In genomic region chr1:155092641-155093040, GRCh38 we compare ENCODE assay signal across 24 cellular contexts. TPM values are rescaled to one million over a fixed set of nuclear protein-coding genes. Genes with fewer than 3 reads are reported as not detected.
A peak's percentile ranks its signal among the peaks of the same experiment; 100 is the strongest.
DNase-seq lines count a peak whose midpoint lies in the region; ATAC-seq and TF ChIP-seq lines count a peak whose summit lies in the region.
"Had no signal": no experiment of that assay in that cellular context is flagged by ENCODE, and none has a peak within 500 bp of the region (broad histone marks: within the 10 kb centered on the region; RNA-seq: fewer than 3 reads in every experiment).

No MANE protein-coding gene starts in this region.

- H3K27me3 ChIP-seq in BLaER1 treated with 17β-estradiol and CSF1 and Interleukin-3, amounts not matched to agents 10 nM and 100 nM: no peaks in the 10 kb centered on the region
- H3K27me3 ChIP-seq in lower lobe of right lung (ENCODE audit: low read depth): no peaks in the 10 kb centered on the region
- H3K27me3 ChIP-seq: SJCRH30 had no signal

- no peaks in the 10 kb centered on the region for H3K9me3 ChIP-seq in BLaER1 treated with 17β-estradiol and CSF1 and Interleukin-3, amounts not matched to agents 10 nM and 100 nM (replicated peaks in 1 of 11)
- H3K9me3 ChIP-seq in T-helper 17 cell (ENCODE audit: control insufficient read depth, low read length, poor library complexity, severe bottlenecking) (no peaks in the 10 kb centered on the region), lower lobe of right lung (no peaks in the 10 kb centered on the region)
- H3K9me3 ChIP-seq: SJCRH30 had no signal

- no peak overlapping the region for H3K9ac ChIP-seq in BLaER1 treated with 17β-estradiol and CSF1 and Interleukin-3, amounts not matched to agents 10 nM and 100 nM

- H3K4me1 ChIP-seq in BLaER1 treated with 17β-estradiol and CSF1 and Interleukin-3, amounts not matched to agents 10 nM and 100 nM: peaks cover 10 to 51% (median 45%) of the 10 kb centered on the region in 10 experiments
- H3K4me1 ChIP-seq in lower lobe of right lung: peaks cover 22% of the 10 kb centered on the region

- H3K9me3 Mint-ChIP-seq in mesothelial cell of epicardium: no peaks in the 10 kb centered on the region
- H3K9me3 Mint-ChIP-seq in stimulated activated effector memory CD8-positive, alpha-beta T cell treated with anti-CD3 and anti-CD28 coated beads, Interleukin-12 subunit alpha, Interleukin-12 subunit beta, amount 100 ng/mL, for 72 hours: no peaks in the 10 kb centered on the region
- H3K9me3 Mint-ChIP-seq: CD4-positive, alpha-beta memory T cell had no signal

- no peak for TF ChIP-seq CTCF in mesothelial cell of epicardium (IDR thresholded peaks at IDR 0.05; ENCODE audit: unreplicated experiment)
- no peak for TF ChIP-seq CTCF in lower lobe of right lung (IDR thresholded peaks at IDR 0.05)

- intact Hi-C loops in lower lobe of right lung (cut with DNase I): loop anchor here (5.0 kb wide), 1 partner anchor 75 kb away; no protein-coding TSS in a partner anchor

- no peaks in the 10 kb centered on the region for H3K36me3 ChIP-seq in BLaER1 treated with 17β-estradiol and CSF1 and Interleukin-3, amounts not matched to agents 10 nM and 100 nM
- no peaks in the 10 kb centered on the region for H3K36me3 ChIP-seq in lower lobe of right lung
- H3K36me3 ChIP-seq: SJCRH30 had no signal

- no peak overlapping the region for H3K27ac ChIP-seq in BLaER1 treated with 17β-estradiol and CSF1 and Interleukin-3, amounts not matched to agents 10 nM and 100 nM
- H3K27ac ChIP-seq in lower lobe of right lung: no peak overlapping the region
- H3K27ac ChIP-seq: SJCRH30 had no signal

- H3K4me2 ChIP-seq in BLaER1 treated with 17β-estradiol and CSF1 and Interleukin-3, amounts not matched to agents 10 nM and 100 nM: peak overlapping the region in 7 of 11 experiments; percentile 66 to 83 (median 76); a peak in 6 of 22 replicates

- no peaks in the 10 kb centered on the region for H3K36me3 Mint-ChIP-seq in T-helper 17 cell (ENCODE audit: low read depth)
- H3K36me3 Mint-ChIP-seq in mesothelial cell of epicardium: no peaks in the 10 kb centered on the region
- no peaks in the 10 kb centered on the region for H3K36me3 Mint-ChIP-seq in stimulated activated effector memory CD8-positive, alpha-beta T cell treated with anti-CD3 and anti-CD28 coated beads, Interleukin-12 subunit alpha, Interleukin-12 subunit beta, amount 100 ng/mL, for 72 hours
- H3K36me3 Mint-ChIP-seq: CD4-positive, alpha-beta memory T cell had no signal

- peak overlapping the region; percentile 36 for H3K4me3 Mint-ChIP-seq in T-helper 17 cell
- H3K4me3 Mint-ChIP-seq in mesothelial cell of epicardium: no peak overlapping the region
- no peak overlapping the region for H3K4me3 Mint-ChIP-seq in stimulated activated effector memory CD8-positive, alpha-beta T cell treated with anti-CD3 and anti-CD28 coated beads, Interleukin-12 subunit alpha, Interleukin-12 subunit beta, amount 100 ng/mL, for 72 hours
- H3K4me3 Mint-ChIP-seq: CD4-positive, alpha-beta memory T cell had no signal

- DNase-seq in T-helper 17 cell (no peak), mesothelial cell of epicardium (ENCODE audit: low spot score in 2 of 2, unreplicated experiment in 2 of 2) (no peak), lower lobe of right lung (no peak)
- DNase-seq in stimulated activated effector memory CD8-positive, alpha-beta T cell treated with anti-CD3 and anti-CD28 coated beads, Interleukin-12 subunit alpha, Interleukin-12 subunit beta, amount 100 ng/mL, for 72 hours (ENCODE audit: low spot score in 2 of 2): no peak
- DNase-seq in activated CD8-positive, alpha-beta memory T cell treated with anti-CD3 and anti-CD28 coated beads, Interleukin-2, amount 50 U/mL, for 4 hours: no peak
- DNase-seq: C1 segment of cervical spinal cord; CD4-positive, alpha-beta memory T cell; COR-L47; GOT3; HCEC 1CT; KBM-7; MV-4-11; NCI-H1105 treated with DMSO at 0.1 percent for 48 hours; NCI-H146; NCI-H1930; NCI-H2107; NCI-H524; NCI-H82; NK-92 treated with Interleukin-12 subunit alpha and Interleukin-12 subunit beta, amount 100 ng/mL, for 24 hours; PC-3; SJCRH30 had no signal

- peaks cover 10% of the 10 kb centered on the region for H3K4me1 Mint-ChIP-seq in T-helper 17 cell
- peaks cover 33% of the 10 kb centered on the region for H3K4me1 Mint-ChIP-seq in mesothelial cell of epicardium
- H3K4me1 Mint-ChIP-seq in stimulated activated effector memory CD8-positive, alpha-beta T cell treated with anti-CD3 and anti-CD28 coated beads, Interleukin-12 subunit alpha, Interleukin-12 subunit beta, amount 100 ng/mL, for 72 hours: peaks cover 8% of the 10 kb centered on the region

- H3K4me3 ChIP-seq in BLaER1 treated with 17β-estradiol and CSF1 and Interleukin-3, amounts not matched to agents 10 nM and 100 nM: no peak overlapping the region
- no peak overlapping the region for H3K4me3 ChIP-seq in lower lobe of right lung
- H3K4me3 ChIP-seq: SJCRH30 had no signal

- H3K27me3 Mint-ChIP-seq in T-helper 17 cell (peaks cover 8% of the 10 kb centered on the region), mesothelial cell of epicardium (ENCODE audit: low read depth) (no peaks in the 10 kb centered on the region)

- H4K20me1 ChIP-seq in BLaER1 treated with 17β-estradiol and CSF1 and Interleukin-3, amounts not matched to agents 10 nM and 100 nM: no peaks in the 10 kb centered on the region

- H3K27ac Mint-ChIP-seq in T-helper 17 cell (no peak overlapping the region), mesothelial cell of epicardium (peak overlapping the region; percentile 56)
- H3K27ac Mint-ChIP-seq in stimulated activated effector memory CD8-positive, alpha-beta T cell treated with anti-CD3 and anti-CD28 coated beads, Interleukin-12 subunit alpha, Interleukin-12 subunit beta, amount 100 ng/mL, for 72 hours: peak overlapping the region; percentile 50

- ATAC-seq in T-helper 17 cell (no peak), lower lobe of right lung (no peak), HG02798 (IDR thresholded peaks at IDR 0.05; ENCODE audit: poor library complexity, unreplicated experiment) (no peak)
- ATAC-seq in stimulated activated effector memory CD8-positive, alpha-beta T cell treated with anti-CD3 and anti-CD28 coated beads, Interleukin-12 subunit alpha, Interleukin-12 subunit beta, amount 100 ng/mL, for 72 hours: no peak
- ATAC-seq: PC-3, SK-N-SH treated with all-trans-retinoic acid at 6 μM for 48 hours had no signal

RNA-seq across cellular contexts. Expression of gene EFNA3, which starts 14.0 kb away (rescaled TPM):
- total RNA-seq in T-helper 17 cell: 1 to 10 TPM in 1 of 2 donors, under 1 TPM in 1; 0.29 to 1.3 TPM
- 14.6 to 17.8 TPM (median 15.4 TPM) in 3 replicates for total RNA-seq in mesothelial cell of epicardium
- 1.0 TPM for total RNA-seq in lower lobe of right lung

RNA-seq across cellular contexts. Expression of gene EFNA4, which starts 29.1 kb away (rescaled TPM):
- 1 to 10 TPM; 2.6 to 4.9 TPM for total RNA-seq in T-helper 17 cell
- total RNA-seq in mesothelial cell of epicardium: 30.8 to 31.2 TPM (median 30.9 TPM) in 3 replicates
- 7.4 TPM for total RNA-seq in lower lobe of right lung

RNA-seq across cellular contexts. Expression of gene EFNA1, which starts 35.0 kb away (rescaled TPM):
- total RNA-seq in T-helper 17 cell: 1 to 10 TPM in 1 of 2 donors, not detected in 1; 1.0 TPM
- 92.4 to 94.8 TPM (median 93.1 TPM) in 3 replicates for total RNA-seq in mesothelial cell of epicardium
- 144 TPM for total RNA-seq in lower lobe of right lung

RNA-seq across cellular contexts. Expression of gene ADAM15, which starts 41.5 kb away (rescaled TPM):
- total RNA-seq in T-helper 17 cell: 10 to 100 TPM; 30.3 to 33.8 TPM
- total RNA-seq in mesothelial cell of epicardium: 32.7 to 36.1 TPM (median 36.1 TPM) in 3 replicates
- 121 TPM for total RNA-seq in lower lobe of right lung

RNA-seq across cellular contexts. Expression of gene SLC50A1, which starts 43.0 kb away (rescaled TPM):
- total RNA-seq in T-helper 17 cell: 10 to 100 TPM; 25.6 to 27.8 TPM
- total RNA-seq in mesothelial cell of epicardium: 25.6 to 33.5 TPM (median 25.9 TPM) in 3 replicates
- total RNA-seq in lower lobe of right lung: 42.6 TPM

Comparison
In these comparisons a context has a peak if more than half of its experiments do, and no peak if none do; other contexts are left out.
1. RNA of gene EFNA1, which starts 35.0 kb away (total RNA-seq): 144 TPM in lower lobe of right lung (single experiment) and 92.4 to 94.8 TPM in mesothelial cell of epicardium; 1.0 TPM in T-helper 17 cell; every median in the first group is over 10 times any median in the second.